In genomic region chr21:38196033-38196432, GRCh38 we compare ENCODE assay signal across 19 cellular contexts.
"Had no signal": no experiment of that assay in that cellular context is flagged by ENCODE, and none has a peak within 500 bp of the region (broad histone marks: within the 10 kb centered on the region; RNA-seq: fewer than 3 reads in every experiment).

No MANE protein-coding gene starts in this region.

- H3K4me3 Mint-ChIP-seq: activated B cell treated with CpG ODN at 0.5 μM for 24 hours; activated CD4-positive, alpha-beta memory T cell treated with anti-CD3 and anti-CD28 coated beads for 36 hours; activated CD8-positive, alpha-beta memory T cell treated with anti-CD3 and anti-CD28 coated beads, Interleukin-2, amount 10 ng/mL, durations not matched to agents 7 days and 5 days; activated naive CD8-positive, alpha-beta T cell treated with anti-CD3 and anti-CD28 coated beads for 36 hours; endodermal cell; naive thymus-derived CD4-positive, alpha-beta T cell; stimulated activated effector memory CD8-positive, alpha-beta T cell treated with anti-CD3 and anti-CD28 coated beads, Interleukin-12 subunit alpha, Interleukin-12 subunit beta, amount 100 ng/mL, for 72 hours; T-helper 1 cell treated with Interleukin-12 subunit alpha and Interleukin-12 subunit beta and Interleukin-4 antibody, amounts not matched to agents 30 μg/mL and 1 μg/mL, for 36 hours had no signal

- ATAC-seq: activated CD8-positive, alpha-beta memory T cell treated with anti-CD3 and anti-CD28 coated beads, Interleukin-2, amount 10 ng/mL, durations not matched to agents 7 days and 5 days; naive thymus-derived CD4-positive, alpha-beta T cell; pancreas; stimulated activated effector memory CD8-positive, alpha-beta T cell treated with anti-CD3 and anti-CD28 coated beads, Interleukin-12 subunit alpha, Interleukin-12 subunit beta, amount 100 ng/mL, for 72 hours had no signal

- H3K36me3 Mint-ChIP-seq: activated CD4-positive, alpha-beta memory T cell treated with anti-CD3 and anti-CD28 coated beads for 36 hours; activated CD8-positive, alpha-beta memory T cell treated with anti-CD3 and anti-CD28 coated beads, Interleukin-2, amount 10 ng/mL, durations not matched to agents 7 days and 5 days; activated naive CD8-positive, alpha-beta T cell treated with anti-CD3 and anti-CD28 coated beads for 36 hours; stimulated activated effector memory CD8-positive, alpha-beta T cell treated with anti-CD3 and anti-CD28 coated beads, Interleukin-12 subunit alpha, Interleukin-12 subunit beta, amount 100 ng/mL, for 72 hours had no signal

- H3K27ac ChIP-seq: cardiac muscle cell, neutrophil, pancreas, right lobe of liver, thoracic aorta had no signal

- H3K4me1 ChIP-seq: pancreas, right lobe of liver had no signal

- DNase-seq: activated B cell treated with CpG ODN at 0.5 μM for 24 hours; activated CD4-positive, alpha-beta memory T cell treated with anti-CD3 and anti-CD28 coated beads for 36 hours; activated CD4-positive, alpha-beta T cell treated with anti-CD3 and anti-CD28 coated beads for 4 hours; activated CD8-positive, alpha-beta memory T cell treated with anti-CD3 and anti-CD28 coated beads, Interleukin-2, amount 10 ng/mL, durations not matched to agents 7 days and 5 days; activated naive CD8-positive, alpha-beta T cell treated with anti-CD3 and anti-CD28 coated beads for 36 hours; amniotic stem cell; endodermal cell; erythroblast; foreskin melanocyte; mesendoderm; naive thymus-derived CD4-positive, alpha-beta T cell; pancreas; right lobe of liver; stimulated activated CD4-positive, alpha-beta T cell treated with anti-CD3 and anti-CD28 coated beads, Interleukin-4, amount 100 ng/mL, for 24 hours had no signal

- H3K4me3 ChIP-seq: cardiac muscle cell, pancreas, right lobe of liver, thoracic aorta had no signal

- H3K9me3 Mint-ChIP-seq: activated CD4-positive, alpha-beta memory T cell treated with anti-CD3 and anti-CD28 coated beads for 36 hours; T-helper 1 cell treated with Interleukin-12 subunit alpha and Interleukin-12 subunit beta and Interleukin-4 antibody, amounts not matched to agents 30 μg/mL and 1 μg/mL, for 36 hours had no signal

- H3K27me3 ChIP-seq: cardiac muscle cell, neutrophil, pancreas, right lobe of liver had no signal

- H3K27ac Mint-ChIP-seq: activated B cell treated with CpG ODN at 0.5 μM for 24 hours; activated CD4-positive, alpha-beta memory T cell treated with anti-CD3 and anti-CD28 coated beads for 36 hours; activated CD8-positive, alpha-beta memory T cell treated with anti-CD3 and anti-CD28 coated beads, Interleukin-2, amount 10 ng/mL, durations not matched to agents 7 days and 5 days; activated naive CD8-positive, alpha-beta T cell treated with anti-CD3 and anti-CD28 coated beads for 36 hours; endodermal cell; naive thymus-derived CD4-positive, alpha-beta T cell; stimulated activated effector memory CD8-positive, alpha-beta T cell treated with anti-CD3 and anti-CD28 coated beads, Interleukin-12 subunit alpha, Interleukin-12 subunit beta, amount 100 ng/mL, for 72 hours; T-helper 1 cell treated with Interleukin-12 subunit alpha and Interleukin-12 subunit beta and Interleukin-4 antibody, amounts not matched to agents 30 μg/mL and 1 μg/mL, for 36 hours had no signal

- H3K9me3 ChIP-seq: neutrophil, pancreas, right lobe of liver, thoracic aorta had no signal

- H3K36me3 ChIP-seq: cardiac muscle cell, neutrophil, pancreas, right lobe of liver, thoracic aorta had no signal

- H3K4me1 Mint-ChIP-seq: activated B cell treated with CpG ODN at 0.5 μM for 24 hours; activated CD8-positive, alpha-beta memory T cell treated with anti-CD3 and anti-CD28 coated beads, Interleukin-2, amount 10 ng/mL, durations not matched to agents 7 days and 5 days; activated naive CD8-positive, alpha-beta T cell treated with anti-CD3 and anti-CD28 coated beads for 36 hours; endodermal cell; naive thymus-derived CD4-positive, alpha-beta T cell; stimulated activated effector memory CD8-positive, alpha-beta T cell treated with anti-CD3 and anti-CD28 coated beads, Interleukin-12 subunit alpha, Interleukin-12 subunit beta, amount 100 ng/mL, for 72 hours had no signal

- H3K27me3 Mint-ChIP-seq: activated B cell treated with CpG ODN at 0.5 μM for 24 hours had no signal
